Comparison of ENCODE assay signal across 10 cellular contexts in genomic region chr1:156845055-156845952, GRCh38. TPM values are rescaled to one million over a fixed set of nuclear protein-coding genes. Genes with fewer than 3 reads are reported as not detected.
DNase-seq lines count a peak whose midpoint lies in the region; ATAC-seq, FAIRE-seq and TF ChIP-seq lines count a peak whose summit lies in the region.
"Had no signal": no experiment of that assay in that cellular context is flagged by ENCODE, and none has a peak within 500 bp of the region (broad histone marks: within the 10 kb centered on the region; RNA-seq: fewer than 3 reads in every experiment).

No MANE protein-coding gene starts in this region.

- no peaks in the 10 kb centered on the region for H3K9me1 ChIP-seq in K562 (ENCODE audit: control insufficient read depth, insufficient read depth, low read length)

- H3K4me1 Mint-ChIP-seq in CD4-positive, alpha-beta T cell (ENCODE audit: low read depth) = peaks cover 46% of the 10 kb centered on the region
- peaks cover 10 to 43% (median 34%) of the 10 kb centered on the region in 7 donors for H3K4me1 Mint-ChIP-seq in naive thymus-derived CD4-positive, alpha-beta T cell
- no peaks in the 10 kb centered on the region for H3K4me1 Mint-ChIP-seq in Calu3 (ENCODE audit: low read depth, unreplicated experiment)

- no peak overlapping the region for H3K27ac Mint-ChIP-seq in CD4-positive, alpha-beta T cell
- peak overlapping the region in 1 of 9 donors; percentile 46 for H3K27ac Mint-ChIP-seq in naive thymus-derived CD4-positive, alpha-beta T cell
- no peak overlapping the region for H3K27ac Mint-ChIP-seq in Calu3 (ENCODE audit: unreplicated experiment)

- peak; percentile 51 for ATAC-seq in CD4-positive, alpha-beta T cell (ENCODE audit: poor library complexity)
- peak; percentile 59 for ATAC-seq in K562
- ATAC-seq in naive thymus-derived CD4-positive, alpha-beta T cell = peak; percentile 64
- ATAC-seq in HG03571 (IDR thresholded peaks at IDR 0.05; ENCODE audit: unreplicated experiment) = no peak
- ATAC-seq: sciatic nerve had no signal

- no peaks in the 10 kb centered on the region for H3K36me3 ChIP-seq in K562 (ENCODE audit: control insufficient read depth, insufficient read depth, low read length)
- no peaks in the 10 kb centered on the region for H3K36me3 ChIP-seq in naive thymus-derived CD4-positive, alpha-beta T cell (ENCODE audit: control insufficient read depth in 2 of 3, insufficient read depth in 3 of 3, low read length in 3 of 3)

- no peak for TF ChIP-seq CTCF in CD4-positive, alpha-beta T cell (IDR thresholded peaks at IDR 0.05)
- TF ChIP-seq CTCF in K562 (IDR thresholded peaks at IDR 0.05 in 2 of 3, conservative IDR thresholded peaks at IDR 0.05 in 1 of 3; ENCODE audit: insufficient read depth in 2 of 3, low read depth in 1 of 3, low read length in 3 of 3) (no peak), Calu3 (IDR thresholded peaks at IDR 0.05; ENCODE audit: unreplicated experiment) (no peak)

- H3K9me3 ChIP-seq in CD4-positive, alpha-beta T cell (ENCODE audit: control insufficient read depth, low read length) = no peaks in the 10 kb centered on the region
- no peaks in the 10 kb centered on the region for H3K9me3 ChIP-seq in K562 (replicated peaks; ENCODE audit: control insufficient read depth, insufficient read depth, low read depth, low read length)
- no peaks in the 10 kb centered on the region for H3K9me3 ChIP-seq in naive thymus-derived CD4-positive, alpha-beta T cell (ENCODE audit: control insufficient read depth in 2 of 3, low read length in 3 of 3)

- H3K4me1 ChIP-seq in K562 (replicated peaks in 1 of 2; ENCODE audit: control insufficient read depth in 2 of 2, insufficient read depth in 2 of 2, low read length in 2 of 2) = peaks cover 9 to 26% of the 10 kb centered on the region in 2 experiments; a peak in 4 of 5 replicates
- H3K4me1 ChIP-seq in naive thymus-derived CD4-positive, alpha-beta T cell (ENCODE audit: control insufficient read depth in 2 of 2, insufficient read depth in 2 of 2, low read length in 2 of 2) = peaks cover 0 to 19% of the 10 kb centered on the region in 2 donors

- H3K27me3 ChIP-seq in CD4-positive, alpha-beta T cell (ENCODE audit: control insufficient read depth, insufficient read depth, low read length) = peaks cover 39% of the 10 kb centered on the region
- H3K27me3 ChIP-seq in K562 (ENCODE audit: control insufficient read depth in 2 of 2, insufficient read depth in 2 of 2, low read length in 2 of 2) = 0 out of 5 replicates have a peak, but pooled peaks cover 0 to 13% of the 10 kb centered on the region in 2 experiments
- peaks cover 0 to 3% of the 10 kb centered on the region in 2 donors for H3K27me3 ChIP-seq in naive thymus-derived CD4-positive, alpha-beta T cell (ENCODE audit: control insufficient read depth in 2 of 2, insufficient read depth in 2 of 2, low read length in 2 of 2)

- H3K27me3 Mint-ChIP-seq in CD4-positive, alpha-beta T cell = peaks cover 75% of the 10 kb centered on the region
- H3K27me3 Mint-ChIP-seq in naive thymus-derived CD4-positive, alpha-beta T cell = peaks cover 32 to 60% (median 46%) of the 10 kb centered on the region in 5 donors
- peaks cover 87% of the 10 kb centered on the region for H3K27me3 Mint-ChIP-seq in Calu3 (ENCODE audit: unreplicated experiment)

- intact Hi-C loops in CD4-positive, alpha-beta T cell (cut with DNase I, micrococcal nuclease) = loop anchor here (5.0 kb wide), 1 partner anchor 33 kb away; no protein-coding TSS in a partner anchor
- intact Hi-C loops in K562 (cut with micrococcal nuclease) (no loop called here), Calu3 (cut with micrococcal nuclease; ENCODE audit: unreplicated experiment) (no loop called here)
- intact Hi-C loops in naive thymus-derived CD4-positive, alpha-beta T cell (cut with micrococcal nuclease) = no loop called here

- TF ChIP-seq POLR2A in K562 (conservative IDR thresholded peaks at IDR 0.05) = no peak

- no peaks in the 10 kb centered on the region for H4K20me1 ChIP-seq in K562 (replicated peaks; ENCODE audit: control insufficient read depth, insufficient read depth, low read length)

- TF ChIP-seq RAD21 in K562 (CRISPR knock-in tag; conservative IDR thresholded peaks at IDR 0.05 in 1 of 2, IDR thresholded peaks at IDR 0.05 in 1 of 2) = no peak

- 0 out of 2 replicates have a peak overlapping the region, but pooled peaks have one; percentile 73 for H2AFZ ChIP-seq in K562 (ENCODE audit: low read depth, low read length)

- BruUV-seq in K562 (replicated peaks; lab: Mats Ljungman, UMichigan) = no TSS peak
- no TSS peak for BruUV-seq in Calu3 (replicated peaks; lab: Mats Ljungman, UMichigan)

- CTCF ChIA-PET in CD4-positive, alpha-beta T cell (lab: Charles Lee) = interaction anchor here (1.0 kb wide), 1 partner anchor 15 kb away, joined by 3 read pairs; the partner anchor contains the start of gene NTRK1
- CTCF ChIA-PET in K562 (lab: Yijun Ruan, JAX; ENCODE audit: low intra/inter-chr PET ratio) (no interaction called here), Calu3 (lab: Charles Lee) (interaction anchor here (0.6 kb wide), 1 partner anchor 17 kb away, joined by 4 read pairs; no protein-coding TSS in a partner anchor)
- CTCF ChIA-PET in naive thymus-derived CD4-positive, alpha-beta T cell (lab: Charles Lee) = no interaction called here

- peak overlapping the region in 1 of 2 experiments; percentile 60; a peak in 1 of 4 replicates for H3K9ac ChIP-seq in K562 (ENCODE audit: insufficient read depth in 1 of 2, low read depth in 2 of 2, low read length in 2 of 2)

- no peak overlapping the region for H3K27ac ChIP-seq in CD4-positive, alpha-beta T cell (ENCODE audit: low read depth, low read length)
- no peak overlapping the region for H3K27ac ChIP-seq in K562 (ENCODE audit: extremely low read depth, low read depth, low read length)
- no peak overlapping the region for H3K27ac ChIP-seq in naive thymus-derived CD4-positive, alpha-beta T cell (ENCODE audit: low read depth, low read length)

- no peak overlapping the region for H3K4me3 ChIP-seq in K562
- H3K4me3 ChIP-seq in naive thymus-derived CD4-positive, alpha-beta T cell (ENCODE audit: low read length) = peak overlapping the region; percentile 27

- H3K9me3 Mint-ChIP-seq in CD4-positive, alpha-beta T cell = no peaks in the 10 kb centered on the region
- H3K9me3 Mint-ChIP-seq in naive thymus-derived CD4-positive, alpha-beta T cell = peaks cover 0 to 3% (median 0%) of the 10 kb centered on the region in 11 donors
- H3K9me3 Mint-ChIP-seq in Calu3 (ENCODE audit: low read depth, unreplicated experiment) = peaks cover 2% of the 10 kb centered on the region

- 59% methylated on average over 33 of the region's 69 CpGs for WGBS in K562 (ENCODE audit: insufficient coverage, low coverage, missing lambda C conversion rate)

- peak overlapping the region; percentile 70 for H3K4me3 Mint-ChIP-seq in CD4-positive, alpha-beta T cell
- H3K4me3 Mint-ChIP-seq in naive thymus-derived CD4-positive, alpha-beta T cell = peak overlapping the region; percentile 54 to 82 (median 70)
- H3K4me3 Mint-ChIP-seq in Calu3 (ENCODE audit: low read depth, unreplicated experiment) = no peak overlapping the region

- H3K79me2 ChIP-seq in K562 (ENCODE audit: control insufficient read depth, insufficient read depth, low read length) = no peaks in the 10 kb centered on the region

- H3K36me3 Mint-ChIP-seq in CD4-positive, alpha-beta T cell (ENCODE audit: low read depth) = no peaks in the 10 kb centered on the region
- H3K36me3 Mint-ChIP-seq in naive thymus-derived CD4-positive, alpha-beta T cell = peaks cover 0 to 2% (median 0%) of the 10 kb centered on the region in 5 donors
- H3K36me3 Mint-ChIP-seq in Calu3 (ENCODE audit: insufficient read depth, unreplicated experiment) = no peaks in the 10 kb centered on the region

- DNase-seq in CD4-positive, alpha-beta T cell = peak in 5 of 10 experiments; percentile 22 to 40 (median 29)
- DNase-seq in T-helper 9 cell = peak; percentile 31
- peak; percentile 34 to 89 (median 76) for DNase-seq in K562 (ENCODE audit: extremely low read depth in 1 of 4, low spot score in 3 of 4)
- DNase-seq in naive thymus-derived CD4-positive, alpha-beta T cell = peak in 7 of 9 donors; percentile 19 to 47 (median 28)
- no peak for DNase-seq in D341Med (ENCODE audit: low spot score)
- DNase-seq in Calu3 = no peak
- no peak for DNase-seq in SW480 (ENCODE audit: low spot score)
- DNase-seq: cortex of kidney had no signal

- no peak for TF ChIP-seq EP300 in K562 (IDR thresholded peaks at IDR 0.05; ENCODE audit: low read length)

- in situ Hi-C loops in K562 (cut with MboI) = no loop called here

- H3K4me2 ChIP-seq in K562 (ENCODE audit: insufficient read depth, low read length) = no peak overlapping the region

- no peak for FAIRE-seq in K562 (lab: Jason Lieb, UNC)

- POLR2A ChIA-PET in CD4-positive, alpha-beta T cell (lab: Charles Lee) = interaction anchor here (0.6 kb wide), 1 partner anchor 32 kb away, joined by 3 read pairs; no protein-coding TSS in a partner anchor
- POLR2A ChIA-PET in K562 (lab: Yijun Ruan, JAX) = interaction anchor here (1.1 kb wide), 1 partner anchor 14 kb away, joined by 4 read pairs; no protein-coding TSS in a partner anchor
- POLR2A ChIA-PET in naive thymus-derived CD4-positive, alpha-beta T cell (lab: Charles Lee) = no interaction called here

RNA-seq across cellular contexts. Expression of gene INSRR, which starts 13.6 kb away (rescaled TPM):
- total RNA-seq in CD4-positive, alpha-beta T cell = not detected
- 0.14 and 1.6 TPM in 2 replicates for total RNA-seq in K562 (2011; cell fraction: chromatin; rRNA removed; ENCODE audit: low replicate concordance)
- total RNA-seq in K562 (2011; cell fraction: nucleolus; rRNA removed) = 0.66 and 0.67 TPM in 2 replicates
- 0.44 and 0.46 TPM in 2 replicates for total RNA-seq in K562 (2011; cell fraction: nucleoplasm; rRNA removed)
- total RNA-seq in K562 (2014; rRNA removed) (0.08 TPM in 1 of 2 replicates, not detected in the other), K562 (2014; rRNA removed; fragmentation: Illumina TruSeq; extraction: Trizol) (0.04 TPM in 1 of 2 replicates, not detected in the other), K562 (2015; rRNA removed; fragmentation: Illumina TruSeq; extraction: Trizol) (0.04 and 0.07 TPM in 2 replicates), K562 (2021) (0.18 TPM in 2 replicates), Calu3 (2022) (not detected in 2 replicates)
- polyA plus RNA-seq in K562 (2011; rRNA removed) (0.06 and 0.07 TPM in 2 replicates), K562 (2014; fragmentation: Illumina TruSeq; extraction: Trizol) (0.03 and 0.06 TPM in 2 replicates), K562 (2014; fragmentation: Nextera tagmentation; extraction: Ambion mirVana) (not detected), K562 (2014; rRNA removed) (0.07 and 0.12 TPM in 2 replicates)
- 0.04 and 0.16 TPM in 2 replicates for polyA plus RNA-seq in K562 (2011; cell fraction: cytosol; rRNA removed)
- polyA plus RNA-seq in K562 (2011; cell fraction: nucleus; rRNA removed) = 0.44 and 1.7 TPM in 2 replicates
- 0.25 and 0.83 TPM in 2 replicates for polyA plus RNA-seq in K562 (2012)
- 0.09 and 0.21 TPM in 2 replicates for polyA minus RNA-seq in K562 (2011; rRNA and poly(A)+ RNA removed)
- not detected in 2 replicates for polyA minus RNA-seq in K562 (2011; cell fraction: cytosol; rRNA and poly(A)+ RNA removed)
- polyA minus RNA-seq in K562 (2011; cell fraction: nucleus; rRNA and poly(A)+ RNA removed) = 0.33 and 0.81 TPM in 2 replicates
- total RNA-seq in naive thymus-derived CD4-positive, alpha-beta T cell = under 1 TPM in 1 of 5 experiments, not detected in 4; 0.63 TPM
- polyA plus RNA-seq in naive thymus-derived CD4-positive, alpha-beta T cell = not detected

RNA-seq across cellular contexts. Expression of gene NTRK1, which starts 15.4 kb away (rescaled TPM):
- under 1 TPM; 0.42 to 0.52 TPM for total RNA-seq in CD4-positive, alpha-beta T cell
- total RNA-seq in K562 (2011; cell fraction: chromatin; rRNA removed; ENCODE audit: low replicate concordance) = 54.2 and 208 TPM in 2 replicates
- total RNA-seq in K562 (2011; cell fraction: nucleolus; rRNA removed) = 116 and 182 TPM in 2 replicates
- total RNA-seq in K562 (2011; cell fraction: nucleoplasm; rRNA removed) = 78.5 and 79.4 TPM in 2 replicates
- 22.4 and 23.1 TPM in 2 replicates for total RNA-seq in K562 (2014; rRNA removed)
- 3.3 and 4.8 TPM in 2 replicates for total RNA-seq in K562 (2014; rRNA removed; fragmentation: Illumina TruSeq; extraction: Trizol)
- 4.0 and 4.2 TPM in 2 replicates for total RNA-seq in K562 (2015; rRNA removed; fragmentation: Illumina TruSeq; extraction: Trizol)
- 28.0 and 30.0 TPM in 2 replicates for total RNA-seq in K562 (2021)
- polyA plus RNA-seq in K562 (2011; rRNA removed) = 18.2 and 21.5 TPM in 2 replicates
- polyA plus RNA-seq in K562 (2011; cell fraction: cytosol; rRNA removed) = 16.8 and 66.3 TPM in 2 replicates
- 93.6 and 258 TPM in 2 replicates for polyA plus RNA-seq in K562 (2011; cell fraction: nucleus; rRNA removed)
- polyA plus RNA-seq in K562 (2012) = 23.1 and 95.0 TPM in 2 replicates
- 7.9 and 16.1 TPM in 2 replicates for polyA plus RNA-seq in K562 (2014; fragmentation: Illumina TruSeq; extraction: Trizol)
- polyA plus RNA-seq in K562 (2014; fragmentation: Nextera tagmentation; extraction: Ambion mirVana) = 1 to 10 TPM in 1 of 2 experiments, under 1 TPM in 1; 0.46 to 2.3 TPM
- 23.3 and 26.2 TPM in 2 replicates for polyA plus RNA-seq in K562 (2014; rRNA removed)
- polyA minus RNA-seq in K562 (2011; rRNA and poly(A)+ RNA removed) = 5.4 and 15.6 TPM in 2 replicates
- 13.1 and 24.5 TPM in 2 replicates for polyA minus RNA-seq in K562 (2011; cell fraction: cytosol; rRNA and poly(A)+ RNA removed)
- polyA minus RNA-seq in K562 (2011; cell fraction: nucleus; rRNA and poly(A)+ RNA removed) = 19.4 and 42.9 TPM in 2 replicates
- 10 to 100 TPM in 1 of 5 experiments, 1 to 10 TPM in 2, not detected in 2; 3.2 to 17.3 (median 3.3) TPM for total RNA-seq in naive thymus-derived CD4-positive, alpha-beta T cell
- polyA plus RNA-seq in naive thymus-derived CD4-positive, alpha-beta T cell = under 1 TPM in 1 of 2 donors, not detected in 1; 0.09 TPM
- total RNA-seq in Calu3 (2022) = not detected in 2 replicates

RNA-seq across cellular contexts. Expression of gene SH2D2A, which starts 28.7 kb away (rescaled TPM):
- 10 to 100 TPM; 51.6 to 51.8 TPM for total RNA-seq in CD4-positive, alpha-beta T cell
- total RNA-seq in K562 (2011; cell fraction: chromatin; rRNA removed; ENCODE audit: low replicate concordance) = 15.3 and 26.9 TPM in 2 replicates
- 16.2 and 18.2 TPM in 2 replicates for total RNA-seq in K562 (2011; cell fraction: nucleolus; rRNA removed)
- total RNA-seq in K562 (2011; cell fraction: nucleoplasm; rRNA removed) = 20.7 and 27.8 TPM in 2 replicates
- 27.7 and 36.0 TPM in 2 replicates for total RNA-seq in K562 (2014; rRNA removed)
- 4.8 and 6.9 TPM in 2 replicates for total RNA-seq in K562 (2014; rRNA removed; fragmentation: Illumina TruSeq; extraction: Trizol)
- 6.3 and 8.4 TPM in 2 replicates for total RNA-seq in K562 (2015; rRNA removed; fragmentation: Illumina TruSeq; extraction: Trizol)
- total RNA-seq in K562 (2021) = 33.6 TPM in 2 replicates
- 5.7 and 9.7 TPM in 2 replicates for polyA plus RNA-seq in K562 (2011; rRNA removed)
- polyA plus RNA-seq in K562 (2011; cell fraction: cytosol; rRNA removed) = 12.6 and 29.0 TPM in 2 replicates
- 10.6 and 25.9 TPM in 2 replicates for polyA plus RNA-seq in K562 (2011; cell fraction: nucleus; rRNA removed)
- 30.7 and 34.5 TPM in 2 replicates for polyA plus RNA-seq in K562 (2012)
- polyA plus RNA-seq in K562 (2014; fragmentation: Illumina TruSeq; extraction: Trizol) = 20.0 and 21.2 TPM in 2 replicates
- polyA plus RNA-seq in K562 (2014; fragmentation: Nextera tagmentation; extraction: Ambion mirVana) = 1 to 10 TPM in 1 of 2 experiments, under 1 TPM in 1; 0.89 to 1.1 TPM
- polyA plus RNA-seq in K562 (2014; rRNA removed) = 20.8 and 21.4 TPM in 2 replicates
- 2.2 and 4.8 TPM in 2 replicates for polyA minus RNA-seq in K562 (2011; rRNA and poly(A)+ RNA removed)
- polyA minus RNA-seq in K562 (2011; cell fraction: cytosol; rRNA and poly(A)+ RNA removed) = 11.6 and 16.2 TPM in 2 replicates
- polyA minus RNA-seq in K562 (2011; cell fraction: nucleus; rRNA and poly(A)+ RNA removed) = 10.4 and 13.3 TPM in 2 replicates
- 100 to 1,000 TPM in 1 of 5 experiments, 10 to 100 TPM in 4; 14.7 to 164 (median 54.3) TPM for total RNA-seq in naive thymus-derived CD4-positive, alpha-beta T cell
- 10 to 100 TPM; 12.7 to 15.7 TPM for polyA plus RNA-seq in naive thymus-derived CD4-positive, alpha-beta T cell
- 2.9 and 3.1 TPM in 2 replicates for total RNA-seq in Calu3 (2022)

RNA-seq across cellular contexts. Expression of gene PEAR1, which starts 48.2 kb away (rescaled TPM):
- total RNA-seq in CD4-positive, alpha-beta T cell = under 1 TPM; 0.20 to 0.41 TPM
- total RNA-seq in K562 (2011; cell fraction: chromatin; rRNA removed; ENCODE audit: low replicate concordance) = 6.2 and 13.8 TPM in 2 replicates
- total RNA-seq in K562 (2011; cell fraction: nucleolus; rRNA removed) = 11.7 and 12.5 TPM in 2 replicates
- total RNA-seq in K562 (2011; cell fraction: nucleoplasm; rRNA removed) = 6.5 and 7.2 TPM in 2 replicates
- total RNA-seq in K562 (2014; rRNA removed) (6.4 and 12.7 TPM in 2 replicates), K562 (2014; rRNA removed; fragmentation: Illumina TruSeq; extraction: Trizol) (2.5 and 2.6 TPM in 2 replicates), K562 (2015; rRNA removed; fragmentation: Illumina TruSeq; extraction: Trizol) (5.9 and 6.0 TPM in 2 replicates), K562 (2021) (5.2 and 6.1 TPM in 2 replicates), Calu3 (2022) (3.0 and 3.2 TPM in 2 replicates)
- polyA plus RNA-seq in K562 (2011; rRNA removed) (13.9 and 16.6 TPM in 2 replicates), K562 (2014; fragmentation: Illumina TruSeq; extraction: Trizol) (6.8 and 9.8 TPM in 2 replicates), K562 (2014; fragmentation: Nextera tagmentation; extraction: Ambion mirVana) (1 to 10 TPM in 1 of 2 experiments, under 1 TPM in 1; 0.87 to 1.1 TPM), K562 (2014; rRNA removed) (7.0 and 9.1 TPM in 2 replicates)
- polyA plus RNA-seq in K562 (2011; cell fraction: cytosol; rRNA removed) = 17.4 and 33.0 TPM in 2 replicates
- polyA plus RNA-seq in K562 (2011; cell fraction: nucleus; rRNA removed) = 30.0 and 34.3 TPM in 2 replicates
- polyA plus RNA-seq in K562 (2012) = 5.5 and 7.2 TPM in 2 replicates
- 6.3 and 7.1 TPM in 2 replicates for polyA minus RNA-seq in K562 (2011; rRNA and poly(A)+ RNA removed)
- polyA minus RNA-seq in K562 (2011; cell fraction: cytosol; rRNA and poly(A)+ RNA removed) = 7.3 and 8.2 TPM in 2 replicates
- polyA minus RNA-seq in K562 (2011; cell fraction: nucleus; rRNA and poly(A)+ RNA removed) = 6.3 and 12.1 TPM in 2 replicates
- total RNA-seq in naive thymus-derived CD4-positive, alpha-beta T cell = under 1 TPM; 0.19 to 0.88 (median 0.30) TPM
- polyA plus RNA-seq in naive thymus-derived CD4-positive, alpha-beta T cell = 1 to 10 TPM in 1 of 2 donors, under 1 TPM in 1; 0.82 to 1.2 TPM

Comparison
In these comparisons a context has a peak if more than half of its experiments do, and no peak if none do; other contexts are left out.
1. DNase-seq: peak in T-helper 9 cell (single experiment), K562 (4 of 4) and naive thymus-derived CD4-positive, alpha-beta T cell (7 of 9); none in D341Med (single experiment), Calu3 (single experiment) and SW480 (single experiment).
2. CTCF ChIA-PET loops: an anchor here in CD4-positive, alpha-beta T cell (1.0 kb wide) and Calu3 (0.6 kb wide); none called in K562 and naive thymus-derived CD4-positive, alpha-beta T cell.
3. intact Hi-C loops: an anchor here in CD4-positive, alpha-beta T cell (5.0 kb wide); none called in K562, naive thymus-derived CD4-positive, alpha-beta T cell and Calu3.